In the genomic region with DNA sequence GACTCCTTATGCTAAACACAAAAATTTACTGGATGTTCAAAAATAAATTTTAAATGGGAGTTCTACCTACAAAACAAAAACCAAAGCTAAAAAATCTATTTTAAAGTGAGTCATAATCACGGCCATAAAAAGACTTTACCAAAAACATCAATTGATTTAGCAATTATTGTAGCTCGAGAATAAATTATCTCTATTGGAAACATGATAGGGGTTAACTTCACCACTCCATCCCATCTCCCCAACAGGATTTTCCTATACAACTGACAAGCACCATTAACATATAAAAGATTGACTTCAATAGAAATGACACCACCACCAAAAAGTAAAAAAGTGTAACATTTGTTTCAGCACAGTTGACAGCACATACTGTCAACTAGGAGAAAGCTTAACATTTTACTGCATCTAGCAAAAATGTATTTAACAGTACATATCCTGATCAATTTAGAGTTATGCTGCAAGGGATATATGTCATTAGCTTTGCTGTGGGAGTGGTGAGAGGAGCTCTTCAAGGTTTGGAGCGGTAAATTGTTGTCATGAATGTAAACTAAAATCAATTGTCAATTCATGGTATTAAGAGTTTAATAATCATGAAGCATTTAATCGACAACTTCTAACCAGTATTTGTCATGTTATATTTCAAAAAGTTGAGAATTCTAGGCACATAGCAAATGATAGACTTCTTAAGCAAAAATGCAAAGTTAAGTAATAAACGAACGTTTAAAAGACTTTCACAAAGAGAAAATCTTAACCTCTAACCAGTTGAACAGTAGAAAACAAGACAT, we compare ENCODE assay signal across 8 cellular contexts. TPM values are rescaled to one million over a fixed set of nuclear protein-coding genes. Genes with fewer than 3 reads are reported as not detected.
DNase-seq lines count a peak whose midpoint lies in the region; ATAC-seq and TF ChIP-seq lines count a peak whose summit lies in the region.

No MANE protein-coding gene starts in this region.

- H3K4me3 ChIP-seq in GM08714 (ENCODE audit: low read length) (peak overlapping the region; percentile 81; the same call in 1 of the 2 replicates), fibroblast of pulmonary artery (replicated peaks; ENCODE audit: low read depth, low read length) (peak overlapping the region; percentile 58), sigmoid colon (peak overlapping the region; percentile 38 to 92 (median 86))

- peak overlapping the region; percentile 73 to 99 (median 98) for H3K27ac ChIP-seq in sigmoid colon

- POLR2A ChIA-PET in T-cell (lab: Charles Lee): interaction anchor here (0.5 to 0.9 kb wide), 4 partner anchors 55 to 270 kb away, joined by 3 to 5 read pairs (median 3); no protein-coding TSS in a partner anchor

- CTCF ChIA-PET in T-cell (lab: Charles Lee): interaction anchor here (0.5 to 13.3 kb wide), 10 partner anchors 12 to 509 kb away, joined by 3 to 94 read pairs (median 5); no protein-coding TSS in a partner anchor

- no peak for TF ChIP-seq POLR2A in sigmoid colon (IDR thresholded peaks at IDR 0.05)

- peaks cover 4% of the 10 kb centered on the region for H3K36me3 Mint-ChIP-seq in T-cell

- peak overlapping the region; percentile 93 to 98 (median 97) for H3K4me3 Mint-ChIP-seq in T-cell

- ATAC-seq in T-cell (replicated peaks in 1 of 4) (no peak), HG03025 (IDR thresholded peaks at IDR 0.05; ENCODE audit: low FRiP score, unreplicated experiment) (no peak), HG03571 (IDR thresholded peaks at IDR 0.05; ENCODE audit: unreplicated experiment) (no peak)

- H3K27ac Mint-ChIP-seq in T-cell: peak overlapping the region; percentile 90 to 94

- TF ChIP-seq EP300 in sigmoid colon (IDR thresholded peaks at IDR 0.05): no peak

- peaks cover 0 to 49% (median 29%) of the 10 kb centered on the region in 4 donors for H3K4me1 ChIP-seq in sigmoid colon

- no peaks in the 10 kb centered on the region for H3K9me3 Mint-ChIP-seq in T-cell

- TF ChIP-seq CTCF in fibroblast of pulmonary artery (IDR thresholded peaks at IDR 0.05; ENCODE audit: low read length, missing control alignments): no peak
- TF ChIP-seq CTCF in sigmoid colon (IDR thresholded peaks at IDR 0.05): no peak

- H3K27me3 Mint-ChIP-seq in T-cell: no peaks in the 10 kb centered on the region

- H3K4me1 Mint-ChIP-seq in T-cell: peaks cover 57 to 69% (median 62%) of the 10 kb centered on the region in 3 donors

- 38 to 62% methylated on average over 6 of the region's 6 CpGs for WGBS in sigmoid colon, 2 donors

- H3K27me3 ChIP-seq in sigmoid colon: no peaks in the 10 kb centered on the region

- DNase-seq in T-cell (no peak), fibroblast of pulmonary artery (ENCODE audit: low read depth) (no peak), sigmoid colon (no peak), NCI-H2107 (lab: John Stamatoyannopoulos, UW) (no peak), epidermal melanocyte (ENCODE audit: insufficient read length, low spot score) (no peak)

- intact Hi-C loops in sigmoid colon (cut with DNase I): loop anchor here (5.0 to 10.0 kb wide), 3 partner anchors 69 to 618 kb away; a partner anchor contains a TSS

- H3K9me3 ChIP-seq in sigmoid colon: no peaks in the 10 kb centered on the region

- no peaks in the 10 kb centered on the region for H3K36me3 ChIP-seq in sigmoid colon

RNA-seq across cellular contexts. Expression of a gene that starts 3.8 kb away (rescaled TPM):
- total RNA-seq in T-cell: 10 to 100 TPM; 32.7 to 42.1 (median 34.6) TPM
- 10 to 100 TPM; 35.6 to 44.6 (median 40.6) TPM for total RNA-seq in sigmoid colon
- polyA plus RNA-seq in sigmoid colon: 10 to 100 TPM; 19.1 to 48.6 (median 43.2) TPM
